Comparison of ENCODE assay signal across 9 cellular contexts in genomic region chr20:10508468-10509251, GRCh38.
DNase-seq lines count a peak whose midpoint lies in the region; ATAC-seq and TF ChIP-seq lines count a peak whose summit lies in the region.
"Had no signal": no experiment of that assay in that cellular context is flagged by ENCODE, and none has a peak within 500 bp of the region (broad histone marks: within the 10 kb centered on the region; RNA-seq: fewer than 3 reads in every experiment).

No MANE protein-coding gene starts in this region.

- no peak overlapping the region for H4K12ac ChIP-seq in trophoblast cell (ENCODE audit: low read depth, low read length)

- H3K79me2 ChIP-seq in trophoblast cell (ENCODE audit: control insufficient read depth, insufficient read depth, low read length, poor library complexity) = no peaks in the 10 kb centered on the region

- no peak overlapping the region for H2BK5ac ChIP-seq in trophoblast cell (ENCODE audit: low read depth, low read length, poor library complexity)

- H3K9ac ChIP-seq in SK-N-MC (ENCODE audit: insufficient read length) (no peak overlapping the region), trophoblast cell (ENCODE audit: low read length) (no peak overlapping the region)

- no peak for ATAC-seq in GM19324 (IDR thresholded peaks at IDR 0.05; ENCODE audit: low FRiP score, unreplicated experiment)
- no peak for ATAC-seq in GM18873 (IDR thresholded peaks at IDR 0.05; ENCODE audit: low FRiP score, unreplicated experiment)

- no peak overlapping the region for H3K4ac ChIP-seq in trophoblast cell (ENCODE audit: low read depth, low read length)

- no peak overlapping the region for H2AFZ ChIP-seq in trophoblast cell (ENCODE audit: insufficient read depth, low read length, poor library complexity)

- H3K27me3 ChIP-seq in trophoblast cell (ENCODE audit: insufficient read depth, low read length) = no peaks in the 10 kb centered on the region

- H3K36me3 ChIP-seq in SK-N-MC (ENCODE audit: insufficient read depth, low read length) = no peaks in the 10 kb centered on the region
- no peaks in the 10 kb centered on the region for H3K36me3 ChIP-seq in trophoblast cell (ENCODE audit: control insufficient read depth in 1 of 2, insufficient read depth in 2 of 2, low read length in 2 of 2)

- H3K14ac ChIP-seq in trophoblast cell (ENCODE audit: low read length) = no peak overlapping the region

- H3K4me2 ChIP-seq in trophoblast cell (ENCODE audit: low read length) = no peak overlapping the region

- intact Hi-C loops in head of caudate nucleus (cut with DNase I) = no loop called here

- H3K4me3 ChIP-seq in SK-N-MC (peak overlapping the region; percentile 14), fibroblast of villous mesenchyme (ENCODE audit: low read depth, low read length) (no peak overlapping the region), trophoblast cell (ENCODE audit: low read depth, low read length) (no peak overlapping the region)

- H3K79me1 ChIP-seq in trophoblast cell (ENCODE audit: low read length) = peaks cover 12% of the 10 kb centered on the region

- no peak overlapping the region for H2BK12ac ChIP-seq in trophoblast cell (ENCODE audit: low read length)

- H3K9me3 ChIP-seq in SK-N-MC (ENCODE audit: low read depth, low read length) (no peaks in the 10 kb centered on the region), trophoblast cell (ENCODE audit: insufficient read depth, low read depth, low read length) (no peaks in the 10 kb centered on the region)

- H3K18ac ChIP-seq in trophoblast cell (ENCODE audit: low read length) = no peak overlapping the region

- H4K8ac ChIP-seq in trophoblast cell (ENCODE audit: low read depth, low read length) = no peak overlapping the region

- H3K4me1 ChIP-seq in trophoblast cell (ENCODE audit: control insufficient read depth in 1 of 2, insufficient read depth in 2 of 2, low read length in 2 of 2) = peaks cover 6 to 17% of the 10 kb centered on the region in 2 experiments

- TF ChIP-seq CTCF in C4-2B (conservative IDR thresholded peaks at IDR 0.05) (no peak), fibroblast of villous mesenchyme (IDR thresholded peaks at IDR 0.05; ENCODE audit: insufficient read depth, low read depth, low read length) (no peak)

- WGBS in trophoblast cell (ENCODE audit: extremely low coverage, insufficient coverage, insufficient read length) = no CpG with 5 or more reads among the region's 8 CpGs

- DNase-seq in SK-N-MC (ENCODE audit: low read depth, low spot score) = no peak
- peak; percentile 91 for DNase-seq in fibroblast of villous mesenchyme (ENCODE audit: low read depth)
- DNase-seq in trophoblast cell = no peak
- DNase-seq in head of caudate nucleus = no peak
- DNase-seq in mesenteric fat pad (ENCODE audit: low spot score) = no peak
- DNase-seq: retina had no signal

- H4K91ac ChIP-seq in trophoblast cell (ENCODE audit: low read depth, low read length) = peak overlapping the region; percentile 13

- H3K23ac ChIP-seq in trophoblast cell (ENCODE audit: low read length) = no peak overlapping the region

- no peak overlapping the region for H2BK120ac ChIP-seq in trophoblast cell (ENCODE audit: insufficient read depth, low read length, poor library complexity)

- peak overlapping the region; percentile 60 for H3K27ac ChIP-seq in C4-2B
- H3K27ac ChIP-seq in SK-N-MC = peak overlapping the region; percentile 87
- H3K27ac ChIP-seq in trophoblast cell (ENCODE audit: low read depth, low read length) = peak overlapping the region; percentile 18

- H2AK5ac ChIP-seq in trophoblast cell (ENCODE audit: low read length) = no peak overlapping the region

Comparison
In these comparisons a context has a peak if more than half of its experiments do, and no peak if none do; other contexts are left out.
1. H3K27ac ChIP-seq: peak in every context shown above with its lines; median percentile 87 in SK-N-MC; 60 in C4-2B; 18 in trophoblast cell.